In the genomic region with DNA sequence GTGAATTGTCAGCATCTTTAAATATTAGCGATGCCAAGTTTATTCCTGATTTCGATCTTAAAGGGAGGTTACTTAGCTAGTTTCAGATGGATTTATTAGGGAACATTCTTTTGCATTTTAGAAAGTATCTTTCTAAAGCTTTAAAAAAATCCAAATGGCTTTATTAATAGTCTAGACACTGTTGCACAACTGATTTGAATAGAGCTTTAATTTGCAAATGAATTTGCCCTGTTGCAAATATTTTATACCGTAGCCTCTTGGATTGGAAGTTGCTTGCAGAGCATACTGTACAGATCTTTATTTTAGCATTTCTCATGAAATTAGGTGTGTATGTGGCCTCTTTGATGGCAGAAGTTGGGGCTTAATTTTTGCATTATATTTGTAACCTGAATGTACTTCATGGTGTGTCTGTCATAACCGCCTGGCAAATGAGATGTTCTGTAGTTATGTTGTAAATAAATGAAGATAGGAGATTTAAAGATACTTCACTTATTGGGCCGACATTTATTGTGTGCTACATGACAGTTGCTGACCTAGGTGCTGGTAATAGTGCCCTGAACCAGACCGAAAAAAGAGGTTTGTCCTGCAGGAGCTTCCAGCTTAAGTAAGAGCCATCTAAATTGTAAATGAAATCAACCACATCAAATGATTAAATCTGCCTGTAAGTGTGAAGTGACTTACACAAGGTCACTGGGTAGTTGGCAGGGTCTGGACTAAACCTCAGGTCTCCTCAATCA, we compare ENCODE assay signal across 9 cellular contexts. TPM values are rescaled to one million over a fixed set of nuclear protein-coding genes. Genes with fewer than 3 reads are reported as not detected.
DNase-seq lines count a peak whose midpoint lies in the region; ATAC-seq and TF ChIP-seq lines count a peak whose summit lies in the region.
"Had no signal": no experiment of that assay in that cellular context is flagged by ENCODE, and none has a peak within 500 bp of the region (broad histone marks: within the 10 kb centered on the region; RNA-seq: fewer than 3 reads in every experiment).

No MANE protein-coding gene starts in this region.

- no peak overlapping the region for H2AFZ ChIP-seq in DND-41 (ENCODE audit: low read depth, low read length)

- peaks cover 2% of the 10 kb centered on the region for H3K36me3 Mint-ChIP-seq in chondrocyte (ENCODE audit: low read depth)
- H3K36me3 Mint-ChIP-seq in natural killer cell treated with Interleukin-12 subunit alpha and Interleukin-12 subunit beta and Interleukin-15 and Interleukin-18, amount 100 ng/mL, for 72 hours = peaks cover 10% of the 10 kb centered on the region

- peaks cover 57% of the 10 kb centered on the region for H4K20me1 ChIP-seq in DND-41 (ENCODE audit: insufficient read depth, low read length)

- no peaks in the 10 kb centered on the region for H3K27me3 ChIP-seq in DND-41 (ENCODE audit: insufficient read depth, low read length, poor library complexity)

- DNase-seq in DND-41 = no peak
- no peak for DNase-seq in LNCaP clone FGC (ENCODE audit: low read depth)
- DNase-seq in chondrocyte (ENCODE audit: low spot score) = no peak
- no peak for DNase-seq in natural killer cell treated with Interleukin-12 subunit alpha and Interleukin-12 subunit beta and Interleukin-15 and Interleukin-18, amount 100 ng/mL, for 72 hours (ENCODE audit: low spot score)
- no peak for DNase-seq in DMS153 (lab: John Stamatoyannopoulos, UW)
- DNase-seq in A172 (ENCODE audit: low spot score) = no peak
- DNase-seq: NCI-H446 treated with DMSO at 0.1 percent for 48 hours had no signal

- H3K4me3 Mint-ChIP-seq in chondrocyte (ENCODE audit: unreplicated experiment) = peak overlapping the region; percentile 97
- H3K4me3 Mint-ChIP-seq in natural killer cell treated with Interleukin-12 subunit alpha and Interleukin-12 subunit beta and Interleukin-15 and Interleukin-18, amount 100 ng/mL, for 72 hours = peak overlapping the region; percentile 98

- H3K27ac ChIP-seq in DND-41 (ENCODE audit: low read length) = peak overlapping the region; percentile 99; the same call in 1 of the 2 replicates

- no peak for ATAC-seq in DND-41 (ENCODE audit: insufficient read depth, low read depth)
- no peak for ATAC-seq in natural killer cell treated with Interleukin-12 subunit alpha and Interleukin-12 subunit beta and Interleukin-15 and Interleukin-18, amount 100 ng/mL, for 72 hours
- no peak for ATAC-seq in GM21529 (IDR thresholded peaks at IDR 0.05; ENCODE audit: unreplicated experiment)
- no peak for ATAC-seq in HG02759 (IDR thresholded peaks at IDR 0.05; ENCODE audit: unreplicated experiment)

- H3K4me3 ChIP-seq in DND-41 (ENCODE audit: low read depth in 1 of 2, low read length in 2 of 2) = peak overlapping the region; percentile 99 to 100; a peak in 3 of 4 replicates
- H3K4me3 ChIP-seq in LNCaP clone FGC (ENCODE audit: low read depth, low read length) = peak overlapping the region; percentile 98

- TF ChIP-seq CTCF in DND-41 (IDR thresholded peaks at IDR 0.05; ENCODE audit: borderline replicate concordance, extremely low read depth, low read length, poor library complexity, severe bottlenecking) (no peak), LNCaP clone FGC (IDR thresholded peaks at IDR 0.05; ENCODE audit: control insufficient read depth, extremely low read depth, insufficient read depth) (no peak), chondrocyte (IDR thresholded peaks at IDR 0.05) (no peak)

- H3K9me3 ChIP-seq in DND-41 (ENCODE audit: insufficient read depth, low read length, severe bottlenecking) = peaks cover 2% of the 10 kb centered on the region

- peaks cover 31% of the 10 kb centered on the region for H3K4me1 Mint-ChIP-seq in chondrocyte (ENCODE audit: low read depth)
- H3K4me1 Mint-ChIP-seq in natural killer cell treated with Interleukin-12 subunit alpha and Interleukin-12 subunit beta and Interleukin-15 and Interleukin-18, amount 100 ng/mL, for 72 hours (ENCODE audit: low read depth in 2 of 2) = peaks cover 24 to 33% of the 10 kb centered on the region in 2 donors

- H3K27me3 Mint-ChIP-seq in chondrocyte (ENCODE audit: low read depth) = no peaks in the 10 kb centered on the region
- H3K27me3 Mint-ChIP-seq in natural killer cell treated with Interleukin-12 subunit alpha and Interleukin-12 subunit beta and Interleukin-15 and Interleukin-18, amount 100 ng/mL, for 72 hours = no peaks in the 10 kb centered on the region

- peak overlapping the region; percentile 81 for H3K4me2 ChIP-seq in DND-41 (ENCODE audit: insufficient read depth, low read length)

- H3K9ac ChIP-seq in DND-41 (ENCODE audit: low read depth, low read length) = peak overlapping the region; percentile 100

- H3K36me3 ChIP-seq in DND-41 (ENCODE audit: insufficient read depth, low read length) = no peaks in the 10 kb centered on the region; the same call in none of the 2 replicates

- no peaks in the 10 kb centered on the region for H3K9me3 Mint-ChIP-seq in chondrocyte (ENCODE audit: low read depth)
- no peaks in the 10 kb centered on the region for H3K9me3 Mint-ChIP-seq in natural killer cell treated with Interleukin-12 subunit alpha and Interleukin-12 subunit beta and Interleukin-15 and Interleukin-18, amount 100 ng/mL, for 72 hours

- H3K79me2 ChIP-seq in DND-41 (ENCODE audit: insufficient read depth, low read length) = peaks cover 72% of the 10 kb centered on the region

- peaks cover 35% of the 10 kb centered on the region for H3K4me1 ChIP-seq in DND-41 (ENCODE audit: insufficient read depth, low read length)

- peak overlapping the region; percentile 99 for H3K27ac Mint-ChIP-seq in chondrocyte (ENCODE audit: unreplicated experiment)
- peak overlapping the region; percentile 97 to 98 for H3K27ac Mint-ChIP-seq in natural killer cell treated with Interleukin-12 subunit alpha and Interleukin-12 subunit beta and Interleukin-15 and Interleukin-18, amount 100 ng/mL, for 72 hours

RNA-seq across cellular contexts. Expression of a gene that starts 1.8 kb away (rescaled TPM):
- total RNA-seq in chondrocyte = 38.9 to 50.2 TPM (median 40.5 TPM) in 3 replicates
- total RNA-seq in natural killer cell treated with Interleukin-12 subunit alpha and Interleukin-12 subunit beta and Interleukin-15 and Interleukin-18, amount 100 ng/mL, for 72 hours = 100 to 1,000 TPM in 1 of 2 donors, 10 to 100 TPM in 1; 82.3 to 133 TPM
- total RNA-seq in A172 (2014; rRNA removed; shearing (Covaris generic)) = 93.1 and 132 TPM in 2 replicates
